Comparison of ENCODE assay signal across 5 cellular contexts in the genomic region with DNA sequence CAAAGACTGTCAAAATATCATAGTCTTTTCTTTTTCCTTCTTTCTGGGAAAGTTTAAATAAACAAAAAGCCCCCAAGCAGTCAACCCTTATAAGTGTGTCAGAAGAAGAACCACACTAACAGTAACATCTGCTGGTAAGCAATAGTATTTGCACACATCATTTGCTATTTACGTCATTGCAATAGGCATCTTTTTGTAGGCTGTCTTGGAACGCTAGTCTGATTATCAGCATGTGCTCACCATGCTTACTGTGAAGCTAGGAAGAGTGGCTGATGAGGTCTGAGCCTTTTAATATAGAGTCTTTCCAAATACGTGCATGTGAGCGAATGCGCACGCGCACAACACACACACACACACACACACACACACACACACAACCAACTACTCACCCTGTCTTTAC.
"Had no signal": no experiment of that assay in that cellular context is flagged by ENCODE, and none has a peak within 500 bp of the region (broad histone marks: within the 10 kb centered on the region; RNA-seq: fewer than 3 reads in every experiment).

No MANE protein-coding gene starts in this region.

- H3K36me3 Mint-ChIP-seq: IgD-negative memory B cell had no signal

- H3K27ac Mint-ChIP-seq: IgD-negative memory B cell had no signal

- H3K27me3 Mint-ChIP-seq: IgD-negative memory B cell had no signal

- H3K4me3 ChIP-seq: K562 had no signal

- H3K9me3 Mint-ChIP-seq: IgD-negative memory B cell had no signal

- DNase-seq: IMR-90 had no signal

- H3K27ac ChIP-seq: HL-60 had no signal

- H3K4me3 Mint-ChIP-seq: IgD-negative memory B cell had no signal

- ATAC-seq: HepG2, K562 had no signal

- H3K4me1 Mint-ChIP-seq: IgD-negative memory B cell had no signal
